19 cellular contexts compared by ENCODE assay signal in the genomic region with DNA sequence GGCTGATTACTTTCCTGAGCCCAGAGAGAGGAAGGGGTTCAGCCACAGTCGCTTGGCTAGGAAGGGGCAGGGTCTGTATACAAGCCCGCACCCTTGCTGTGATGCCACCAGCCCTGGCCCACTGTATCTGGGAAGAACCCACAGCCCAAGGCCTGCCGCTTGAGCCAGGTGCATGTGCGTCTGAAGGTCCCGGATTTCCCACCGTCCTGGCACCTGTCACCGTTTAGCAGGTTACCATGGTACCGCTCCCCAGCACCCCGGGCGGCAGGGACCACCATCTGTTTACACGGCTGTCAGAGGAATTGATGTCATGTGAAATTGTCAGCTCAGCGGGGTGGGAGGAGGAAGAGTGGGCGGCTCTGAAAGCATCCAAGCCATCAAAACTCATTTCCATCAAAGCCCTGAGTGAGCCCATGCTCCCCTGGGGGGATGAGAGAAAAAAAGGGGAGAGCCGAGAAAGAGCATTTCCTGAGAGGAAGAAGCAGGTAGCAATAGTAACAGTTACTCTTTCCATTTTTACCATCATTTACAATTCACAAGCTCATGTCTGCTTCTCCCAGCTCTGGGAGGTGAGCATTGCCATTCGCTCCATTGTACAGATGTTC.
A peak's percentile ranks its signal among the peaks of the same experiment; 100 is the strongest.
DNase-seq lines count a peak whose midpoint lies in the region; ATAC-seq lines count a peak whose summit lies in the region.
"Had no signal": no experiment of that assay in that cellular context is flagged by ENCODE, and none has a peak within 500 bp of the region (broad histone marks: within the 10 kb centered on the region; RNA-seq: fewer than 3 reads in every experiment).

No MANE protein-coding gene starts in this region.

- H3K27ac Mint-ChIP-seq in activated CD4-positive, alpha-beta memory T cell treated with anti-CD3 and anti-CD28 coated beads for 36 hours = no peak overlapping the region
- H3K27ac Mint-ChIP-seq: activated CD4-positive, alpha-beta memory T cell treated with anti-CD3 and anti-CD28 coated beads, Interleukin-2, amount 10 ng/mL, durations not matched to agents 7 days and 5 days; CD8-positive, alpha-beta memory T cell; effector memory CD8-positive, alpha-beta T cell; WTC11 had no signal

- no peak overlapping the region for H3K4me3 Mint-ChIP-seq in activated CD4-positive, alpha-beta memory T cell treated with anti-CD3 and anti-CD28 coated beads for 36 hours
- H3K4me3 Mint-ChIP-seq: activated CD4-positive, alpha-beta memory T cell treated with anti-CD3 and anti-CD28 coated beads, Interleukin-2, amount 10 ng/mL, durations not matched to agents 7 days and 5 days; CD8-positive, alpha-beta memory T cell; effector memory CD8-positive, alpha-beta T cell; neural progenitor cell; WTC11 had no signal

- H3K27me3 Mint-ChIP-seq in activated CD4-positive, alpha-beta memory T cell treated with anti-CD3 and anti-CD28 coated beads for 36 hours = peaks cover 42% of the 10 kb centered on the region

- CTCF ChIA-PET in activated CD4-positive, alpha-beta memory T cell treated with anti-CD3 and anti-CD28 coated beads for 36 hours (lab: Charles Lee) = no interaction called here

- intact Hi-C loops in activated CD4-positive, alpha-beta memory T cell treated with anti-CD3 and anti-CD28 coated beads for 36 hours (cut with micrococcal nuclease) = no loop called here

- ATAC-seq in HG02759 (IDR thresholded peaks at IDR 0.05; ENCODE audit: unreplicated experiment) (no peak), HG02798 (IDR thresholded peaks at IDR 0.05; ENCODE audit: poor library complexity, unreplicated experiment) (no peak)
- ATAC-seq: effector memory CD8-positive, alpha-beta T cell; K562; mucosa of descending colon; WTC11 had no signal

- no peaks in the 10 kb centered on the region for H3K36me3 Mint-ChIP-seq in activated CD4-positive, alpha-beta memory T cell treated with anti-CD3 and anti-CD28 coated beads for 36 hours
- H3K36me3 Mint-ChIP-seq: CD8-positive, alpha-beta memory T cell; neural progenitor cell; WTC11 had no signal

- H3K9me3 Mint-ChIP-seq in activated CD4-positive, alpha-beta memory T cell treated with anti-CD3 and anti-CD28 coated beads for 36 hours = no peaks in the 10 kb centered on the region
- H3K9me3 Mint-ChIP-seq: activated CD4-positive, alpha-beta memory T cell treated with anti-CD3 and anti-CD28 coated beads, Interleukin-2, amount 10 ng/mL, durations not matched to agents 7 days and 5 days; effector memory CD8-positive, alpha-beta T cell; neural progenitor cell; WTC11 had no signal

- peak; percentile 17 for DNase-seq in activated CD8-positive, alpha-beta memory T cell treated with anti-CD3 and anti-CD28 coated beads for 24 hours
- no peak for DNase-seq in activated CD8-positive, alpha-beta memory T cell treated with anti-CD3 and anti-CD28 coated beads, Interleukin-2, amount 50 U/mL, for 4 hours
- DNase-seq in NCI-H2171 treated with DMSO at 0.1 percent for 48 hours (lab: John Stamatoyannopoulos, UW) (peak; percentile 95), cerebellum (ENCODE audit: low spot score) (peak; percentile 92), NK-92 (lab: John Stamatoyannopoulos, UW; ENCODE audit: unreplicated experiment) (no peak)
- no peak for DNase-seq in activated CD4-positive, alpha-beta memory T cell treated with anti-CD3 and anti-CD28 coated beads for 36 hours
- DNase-seq: activated CD4-positive, alpha-beta memory T cell treated with anti-CD3 and anti-CD28 coated beads, Interleukin-2, amount 10 ng/mL, durations not matched to agents 7 days and 5 days; activated naive CD4-positive, alpha-beta T cell treated with anti-CD3 and anti-CD28 coated beads, Interleukin-2, amount 50 U/mL, for 16 hours; activated T-cell treated with anti-CD3 and anti-CD28 coated beads, Interleukin-2, amount 50 U/mL, for 48 hours; CD8-positive, alpha-beta memory T cell; effector memory CD8-positive, alpha-beta T cell; mucosa of descending colon; NCI-H510A treated with DMSO at 0.1 percent for 48 hours; PC-9 had no signal

- POLR2A ChIA-PET in activated CD4-positive, alpha-beta memory T cell treated with anti-CD3 and anti-CD28 coated beads for 36 hours (lab: Charles Lee) = interaction anchor here (0.6 kb wide), 1 partner anchor 146 kb away, joined by 3 read pairs; no protein-coding TSS in a partner anchor

- H3K4me1 Mint-ChIP-seq in activated CD4-positive, alpha-beta memory T cell treated with anti-CD3 and anti-CD28 coated beads for 36 hours (ENCODE audit: low read depth) = no peaks in the 10 kb centered on the region

Comparison
In these comparisons a context has a peak if more than half of its experiments do, and no peak if none do; other contexts are left out.
1. DNase-seq: peak in activated CD8-positive, alpha-beta memory T cell treated with anti-CD3 and anti-CD28 coated beads for 24 hours (single experiment), NCI-H2171 treated with DMSO at 0.1 percent for 48 hours (single experiment) and cerebellum (single experiment); none in activated CD8-positive, alpha-beta memory T cell treated with anti-CD3 and anti-CD28 coated beads, Interleukin-2, amount 50 U/mL, for 4 hours (single experiment), NK-92 (single experiment) and activated CD4-positive, alpha-beta memory T cell treated with anti-CD3 and anti-CD28 coated beads for 36 hours (single experiment).